8 cellular contexts compared by ENCODE assay signal in genomic region chr3:101950510-101950909, GRCh38.
DNase-seq lines count a peak whose midpoint lies in the region; ATAC-seq and TF ChIP-seq lines count a peak whose summit lies in the region.

No MANE protein-coding gene starts in this region.

- no peak overlapping the region for H2AK5ac ChIP-seq in IMR-90 (ENCODE audit: low read depth, low read length)

- H2BK5ac ChIP-seq in IMR-90 (ENCODE audit: low read depth, low read length, poor library complexity, severe bottlenecking): no peak overlapping the region

- no CpG with 5 or more reads among the region's 4 CpGs for WGBS in IMR-90 (ENCODE audit: extremely low coverage in 2 of 2, insufficient read length in 1 of 2), 2 experiments

- peak overlapping the region; percentile 39; the same call in 1 of the 2 replicates for H2BK20ac ChIP-seq in IMR-90 (ENCODE audit: low read depth, low read length)

- in situ Hi-C loops in IMR-90 (cut with MboI; ENCODE audit: low sequenced_read_pairs): no loop called here

- H3K23ac ChIP-seq in IMR-90 (ENCODE audit: low read depth, low read length): no peak overlapping the region

- H3K9me3 ChIP-seq in IMR-90 (ENCODE audit: control insufficient read depth, insufficient read depth, low read length): no peaks in the 10 kb centered on the region
- H3K9me3 ChIP-seq in MM.1S (replicated peaks; ENCODE audit: insufficient read depth, low read length): no peaks in the 10 kb centered on the region
- no peaks in the 10 kb centered on the region for H3K9me3 ChIP-seq in OCI-LY7 (ENCODE audit: low read length)

- BruUV-seq in IMR-90 (replicated peaks; lab: Mats Ljungman, UMichigan) (no TSS peak), OCI-LY7 (replicated peaks; lab: Mats Ljungman, UMichigan) (no TSS peak)

- no peaks in the 10 kb centered on the region for H3F3A ChIP-seq in MM.1S (ENCODE audit: insufficient read depth, low read length)

- H3K9me2 ChIP-seq in MM.1S (replicated peaks; ENCODE audit: insufficient read depth, low read length) (no peaks in the 10 kb centered on the region), OCI-LY7 (ENCODE audit: insufficient read depth, low read length) (no peaks in the 10 kb centered on the region)

- H3K27ac Mint-ChIP-seq in type B pancreatic cell: no peak overlapping the region

- H4K20me1 ChIP-seq in IMR-90 (ENCODE audit: insufficient read depth, low read length) (no peaks in the 10 kb centered on the region), MM.1S (ENCODE audit: insufficient read depth, low read length) (no peaks in the 10 kb centered on the region), OCI-LY7 (ENCODE audit: insufficient read depth, low read length) (no peaks in the 10 kb centered on the region)

- DNase-seq in AG09309 (ENCODE audit: low read depth) (peak; percentile 99), IMR-90 (peak; percentile 81), fibroblast of peridontal ligament (ENCODE audit: extremely low read depth) (peak; percentile 95), MM.1S (no peak), OCI-LY7 (ENCODE audit: low spot score) (no peak), posterior cingulate gyrus (no peak), type B pancreatic cell (ENCODE audit: extremely low spot score, unreplicated experiment) (no peak)

- H3K4ac ChIP-seq in IMR-90 (ENCODE audit: low read depth, low read length): peak overlapping the region; percentile 9; the same call in 1 of the 2 replicates

- no peak overlapping the region for H3K56ac ChIP-seq in IMR-90 (ENCODE audit: extremely low read depth, insufficient read depth, low read length)

- TF ChIP-seq CTCF in AG09309 (IDR thresholded peaks at IDR 0.05; ENCODE audit: control insufficient read depth, insufficient read depth, low read depth, low read length, missing control alignments): no peak
- no peak for TF ChIP-seq CTCF in IMR-90 (conservative IDR thresholded peaks at IDR 0.05; ENCODE audit: low read depth, low read length)
- TF ChIP-seq CTCF in MM.1S (IDR thresholded peaks at IDR 0.05; ENCODE audit: low read length): no peak
- TF ChIP-seq CTCF in OCI-LY7 (conservative IDR thresholded peaks at IDR 0.05; ENCODE audit: low read length): no peak
- TF ChIP-seq CTCF in type B pancreatic cell (conservative IDR thresholded peaks at IDR 0.05): no peak

- H3K79me1 ChIP-seq in IMR-90 (ENCODE audit: low read depth in 1 of 2, low read length in 2 of 2): no peaks in the 10 kb centered on the region; a peak in 2 of 4 replicates

- no peak overlapping the region for H3K9ac ChIP-seq in IMR-90 (ENCODE audit: low read depth, low read length)
- H3K9ac ChIP-seq in MM.1S (ENCODE audit: low read length): no peak overlapping the region

- CTCF ChIA-PET in IMR-90 (lab: Yijun Ruan, JAX) (no interaction called here), OCI-LY7 (lab: Charles Lee; ENCODE audit: unreplicated experiment) (no interaction called here)

- no peak overlapping the region for H4K91ac ChIP-seq in IMR-90 (ENCODE audit: insufficient read depth, low read depth, low read length)

- no peaks in the 10 kb centered on the region for H3K36me3 Mint-ChIP-seq in type B pancreatic cell

- H3K4me3 ChIP-seq in AG09309 (ENCODE audit: control insufficient read depth, low read depth, low read length): no peak overlapping the region
- H3K4me3 ChIP-seq in IMR-90 (ENCODE audit: insufficient read depth, low read depth, low read length): no peak overlapping the region
- H3K4me3 ChIP-seq in MM.1S (ENCODE audit: low read length): no peak overlapping the region
- H3K4me3 ChIP-seq in OCI-LY7 (ENCODE audit: low read depth, low read length, poor library complexity, severe bottlenecking): no peak overlapping the region

- no peaks in the 10 kb centered on the region for H3K36me3 ChIP-seq in IMR-90 (ENCODE audit: control insufficient read depth, insufficient read depth, low read length)
- no peaks in the 10 kb centered on the region for H3K36me3 ChIP-seq in MM.1S (replicated peaks; ENCODE audit: insufficient read depth, low read length)
- H3K36me3 ChIP-seq in OCI-LY7 (ENCODE audit: insufficient read depth, low read length): no peaks in the 10 kb centered on the region

- H4K5ac ChIP-seq in IMR-90 (ENCODE audit: low read depth, low read length): peak overlapping the region; percentile 39; the same call in 1 of the 2 replicates

- peak overlapping the region; percentile 43; the same call in 1 of the 2 replicates for H3K14ac ChIP-seq in IMR-90 (replicated peaks; ENCODE audit: low read depth, low read length)

- H4K8ac ChIP-seq in IMR-90 (ENCODE audit: low read depth in 2 of 2, low read length in 2 of 2): no peak overlapping the region; a peak in 1 of 4 replicates

- no peak for TF ChIP-seq POLR2A in IMR-90 (IDR thresholded peaks at IDR 0.05; ENCODE audit: low read depth, low read length)

- no peak overlapping the region for H3K4me2 ChIP-seq in IMR-90 (ENCODE audit: low read depth, low read length)
- H3K4me2 ChIP-seq in MM.1S (ENCODE audit: low read depth, low read length): no peak overlapping the region
- no peak overlapping the region for H3K4me2 ChIP-seq in OCI-LY7 (ENCODE audit: low read length)

- no peak overlapping the region for H2AFZ ChIP-seq in IMR-90 (replicated peaks; ENCODE audit: low read length, poor library complexity)
- H2AFZ ChIP-seq in MM.1S (ENCODE audit: low read length): no peak overlapping the region
- no peak overlapping the region for H2AFZ ChIP-seq in OCI-LY7 (ENCODE audit: low read length)

- POLR2A ChIA-PET in IMR-90 (lab: Charles Lee; ENCODE audit: unreplicated experiment) (no interaction called here), OCI-LY7 (lab: Charles Lee) (interaction anchor here (0.6 to 2.0 kb wide), 7 partner anchors 9 to 48 kb away, joined by 3 to 9 read pairs (median 4); no protein-coding TSS in a partner anchor)

- dilution Hi-C loops in IMR-90 (cut with HindIII; ENCODE audit: low sequenced_read_pairs, unreplicated experiment): no loop called here

- no peak overlapping the region for H2AK9ac ChIP-seq in IMR-90 (replicated peaks; ENCODE audit: low read depth, low read length, poor library complexity)

- intact Hi-C loops in IMR-90 (cut with micrococcal nuclease): no loop called here
- intact Hi-C loops in OCI-LY7 (cut with micrococcal nuclease; ENCODE audit: unreplicated experiment): no loop called here
- intact Hi-C loops in posterior cingulate gyrus (cut with DNase I): no loop called here

- H3K4me1 ChIP-seq in IMR-90 (ENCODE audit: control insufficient read depth, insufficient read depth, low read length) (peaks cover 1% of the 10 kb centered on the region; the same call in 1 of the 2 replicates), MM.1S (ENCODE audit: low read length) (no peaks in the 10 kb centered on the region), OCI-LY7 (ENCODE audit: insufficient read depth, low read length, poor library complexity, severe bottlenecking) (no peaks in the 10 kb centered on the region)

- no peaks in the 10 kb centered on the region for H3K27me3 ChIP-seq in IMR-90 (ENCODE audit: control insufficient read depth, insufficient read depth, low read length)
- H3K27me3 ChIP-seq in MM.1S (replicated peaks; ENCODE audit: insufficient read depth, low read length): no peaks in the 10 kb centered on the region

- no peak overlapping the region for H2BK120ac ChIP-seq in IMR-90 (ENCODE audit: low read depth, low read length)

- H2BK15ac ChIP-seq in IMR-90 (ENCODE audit: low read depth, low read length): no peak overlapping the region

- TF ChIP-seq RAD21 in IMR-90 (IDR thresholded peaks at IDR 0.05; ENCODE audit: low read length): no peak

- H3K27me3 Mint-ChIP-seq in type B pancreatic cell: no peaks in the 10 kb centered on the region

- H3K79me2 ChIP-seq in MM.1S (ENCODE audit: low read length): no peaks in the 10 kb centered on the region
- H3K79me2 ChIP-seq in OCI-LY7 (ENCODE audit: insufficient read depth, low read depth, low read length): no peaks in the 10 kb centered on the region

- H3K9me1 ChIP-seq in IMR-90 (ENCODE audit: insufficient read depth, low read length): no peaks in the 10 kb centered on the region

- H3K4me3 Mint-ChIP-seq in type B pancreatic cell: no peak overlapping the region

- H3K9me3 Mint-ChIP-seq in type B pancreatic cell: no peaks in the 10 kb centered on the region

- no peak overlapping the region for H3K27ac ChIP-seq in IMR-90 (ENCODE audit: insufficient read depth, low read length)
- no peak overlapping the region for H3K27ac ChIP-seq in MM.1S (ENCODE audit: low read length)
- no peak overlapping the region for H3K27ac ChIP-seq in OCI-LY7 (ENCODE audit: low read depth, low read length, poor library complexity, severe bottlenecking)

- ATAC-seq in GM19372 (IDR thresholded peaks at IDR 0.05; ENCODE audit: low read depth, unreplicated experiment) (peak; percentile 75), IMR-90 (ENCODE audit: low read depth) (peak; percentile 53; the same call in 1 of the 2 replicates)

- H3K4me1 Mint-ChIP-seq in type B pancreatic cell (ENCODE audit: unreplicated experiment): peaks cover 5% of the 10 kb centered on the region

- no peak overlapping the region for H3K18ac ChIP-seq in IMR-90 (ENCODE audit: low read depth, low read length)

TF ChIP-seq in IMR-90, 13 proteins besides CTCF, POLR2A, EP300 and RAD21:
- no peak for TF ChIP-seq CEBPB (IDR thresholded peaks at IDR 0.05; ENCODE audit: low read depth, low read length)
- TF ChIP-seq ELK1 (IDR thresholded peaks at IDR 0.05; ENCODE audit: borderline replicate concordance, low read depth, low read length): no peak
- TF ChIP-seq RFX5 (IDR thresholded peaks at IDR 0.05; ENCODE audit: low read depth, low read length): no peak
- TF ChIP-seq MAZ (IDR thresholded peaks at IDR 0.05; ENCODE audit: borderline replicate concordance, low read depth, low read length): no peak
- TF ChIP-seq BHLHE40 (IDR thresholded peaks at IDR 0.05; ENCODE audit: low read depth, low read length): no peak
- no peak for TF ChIP-seq FOS (IDR thresholded peaks at IDR 0.05; ENCODE audit: low read depth, low read length)
- no peak for TF ChIP-seq MXI1 (IDR thresholded peaks at IDR 0.05; ENCODE audit: borderline replicate concordance, low read depth, low read length)
- TF ChIP-seq CHD1 (IDR thresholded peaks at IDR 0.05; ENCODE audit: low read depth, low read length): no peak
- TF ChIP-seq MAFK (IDR thresholded peaks at IDR 0.05; ENCODE audit: low read depth, low read length): no peak

Comparison
In these comparisons a context has a peak if more than half of its experiments do, and no peak if none do; other contexts are left out.
1. DNase-seq: peak in AG09309 (single experiment), IMR-90 (single experiment) and fibroblast of peridontal ligament (single experiment); none in MM.1S (single experiment), OCI-LY7 (single experiment), posterior cingulate gyrus (0 of 10) and type B pancreatic cell (single experiment).